3 cellular contexts compared by ENCODE assay signal in genomic region chr21:44197156-44197516, GRCh38. TPM values are rescaled to one million over a fixed set of nuclear protein-coding genes. Genes with fewer than 3 reads are reported as not detected.
"Had no signal": no experiment of that assay in that cellular context is flagged by ENCODE, and none has a peak within 500 bp of the region (broad histone marks: within the 10 kb centered on the region; RNA-seq: fewer than 3 reads in every experiment).

No MANE protein-coding gene starts in this region.

RNA-seq across cellular contexts. Expression of gene ICOSLG, which starts 43.6 kb away (rescaled TPM):
- total RNA-seq: osteoblast had no signal
- polyA plus RNA-seq: cardiac muscle cell, fibroblast of lung had no signal
